Comparison of ENCODE assay signal across 9 cellular contexts in the genomic region with DNA sequence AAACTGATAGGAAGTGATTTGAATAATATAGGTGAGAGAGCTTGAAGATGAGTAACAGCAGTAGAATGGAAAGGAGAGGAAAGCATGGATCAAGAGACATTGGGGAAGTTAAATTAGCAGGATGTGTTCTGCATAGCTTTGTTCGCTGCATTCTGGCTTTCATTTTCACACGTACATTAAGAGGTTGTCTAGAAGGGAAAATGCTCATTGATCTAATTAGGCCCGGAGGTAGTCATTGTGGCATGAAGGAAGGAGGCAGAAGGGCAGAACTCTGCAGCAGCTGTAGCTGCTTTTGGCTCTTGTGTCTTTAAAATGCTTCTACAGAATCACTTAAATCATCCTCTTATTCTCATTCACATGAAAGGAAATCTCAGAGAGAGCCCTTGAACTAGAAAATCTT.
DNase-seq lines count a peak whose midpoint lies in the region; ATAC-seq and TF ChIP-seq lines count a peak whose summit lies in the region.
"Had no signal": no experiment of that assay in that cellular context is flagged by ENCODE, and none has a peak within 500 bp of the region (broad histone marks: within the 10 kb centered on the region; RNA-seq: fewer than 3 reads in every experiment).

No MANE protein-coding gene starts in this region.

- TF ChIP-seq POLR2A in erythroblast (IDR thresholded peaks at IDR 0.05; ENCODE audit: low read length) = no peak

- peak; percentile 55 for ATAC-seq in GM18858 (IDR thresholded peaks at IDR 0.05; ENCODE audit: unreplicated experiment)
- peak; percentile 90 for ATAC-seq in GM21786 (IDR thresholded peaks at IDR 0.05; ENCODE audit: unreplicated experiment)

- DNase-seq in NCI-H774 (lab: John Stamatoyannopoulos, UW) (peak; percentile 38), kidney tubule cell (ENCODE audit: low spot score) (peak; percentile 30), cortex of kidney (lab: John Stamatoyannopoulos, UW) (no peak), DMS 273 treated with DMSO at 0.1 percent for 48 hours (lab: John Stamatoyannopoulos, UW) (no peak), erythroblast (lab: John Stamatoyannopoulos, UW) (no peak), HuH-7.5 (ENCODE audit: low spot score) (no peak)
- DNase-seq: upper lobe of left lung had no signal

Comparison
In these comparisons a context has a peak if more than half of its experiments do, and no peak if none do; other contexts are left out.
1. DNase-seq: peak in NCI-H774 (single experiment) and kidney tubule cell (single experiment); none in cortex of kidney (single experiment), DMS 273 treated with DMSO at 0.1 percent for 48 hours (single experiment), erythroblast (0 of 2) and HuH-7.5 (single experiment).